In genomic region chr11:6628526-6628925, GRCh38 we compare ENCODE assay signal across 18 cellular contexts.
"Had no signal": no experiment of that assay in that cellular context is flagged by ENCODE, and none has a peak within 500 bp of the region (broad histone marks: within the 10 kb centered on the region; RNA-seq: fewer than 3 reads in every experiment).

No MANE protein-coding gene starts in this region.

- H3K4me3 Mint-ChIP-seq: endodermal cell; nephron progenitor cell; stimulated activated memory B cell treated with anti-CD40 and anti-IgM and Interleukin-4, amounts not matched to agents 10 μg/mL and 1 μg/mL and 100 μg/mL, for 72 hours; stimulated activated naive CD8-positive, alpha-beta T cell treated with anti-CD3 and anti-CD28 coated beads, Interleukin-15, Interleukin-2, amounts not matched to agents 100 ng/mL and 50 ng/mL, for 24 hours had no signal

- H3K4me1 ChIP-seq: tibial artery had no signal

- H3K27ac Mint-ChIP-seq: endodermal cell, nephron progenitor cell had no signal

- H3K27ac ChIP-seq: coronary artery, hepatocyte, tibial artery had no signal

- DNase-seq: effector CD4-positive, alpha-beta T cell; endodermal cell; foreskin melanocyte; head of caudate nucleus; left colon; mesendoderm; naive B cell; nephron progenitor cell; right cardiac atrium; stimulated activated CD4-positive, alpha-beta T cell treated with anti-CD3 and anti-CD28 coated beads, Interleukin-15, amount 100 ng/mL, for 24 hours; stimulated activated CD4-positive, alpha-beta T cell treated with anti-CD3 and anti-CD28 coated beads, Interleukin-1b, Interleukin-23, amount 100 ng/mL, for 48 hours; stimulated activated CD4-positive, alpha-beta T cell treated with anti-CD3 and anti-CD28 coated beads, Interleukin-4, amount 100 ng/mL, for 24 hours; tibial artery had no signal

- H3K9me3 ChIP-seq: tibial artery had no signal

- ATAC-seq: left colon; right cardiac atrium; stimulated activated memory B cell treated with anti-CD40 and anti-IgM and Interleukin-4, amounts not matched to agents 10 μg/mL and 1 μg/mL and 100 μg/mL, for 72 hours had no signal

- H3K27me3 Mint-ChIP-seq: naive B cell; stimulated activated memory B cell treated with anti-CD40 and anti-IgM and Interleukin-4, amounts not matched to agents 10 μg/mL and 1 μg/mL and 100 μg/mL, for 72 hours; stimulated activated naive CD8-positive, alpha-beta T cell treated with anti-CD3 and anti-CD28 coated beads, Interleukin-15, Interleukin-2, amounts not matched to agents 100 ng/mL and 50 ng/mL, for 24 hours had no signal

- H3K4me3 ChIP-seq: coronary artery, hepatocyte, smooth muscle cell, tibial artery had no signal

- H3K36me3 Mint-ChIP-seq: naive B cell; stimulated activated memory B cell treated with anti-CD40 and anti-IgM and Interleukin-4, amounts not matched to agents 10 μg/mL and 1 μg/mL and 100 μg/mL, for 72 hours had no signal

- H3K9me3 Mint-ChIP-seq: endodermal cell; naive B cell; nephron progenitor cell; stimulated activated memory B cell treated with anti-CD40 and anti-IgM and Interleukin-4, amounts not matched to agents 10 μg/mL and 1 μg/mL and 100 μg/mL, for 72 hours; stimulated activated naive CD8-positive, alpha-beta T cell treated with anti-CD3 and anti-CD28 coated beads, Interleukin-15, Interleukin-2, amounts not matched to agents 100 ng/mL and 50 ng/mL, for 24 hours had no signal

- H3K27me3 ChIP-seq: tibial artery had no signal
